Comparison of ENCODE assay signal across 9 cellular contexts in the genomic region with DNA sequence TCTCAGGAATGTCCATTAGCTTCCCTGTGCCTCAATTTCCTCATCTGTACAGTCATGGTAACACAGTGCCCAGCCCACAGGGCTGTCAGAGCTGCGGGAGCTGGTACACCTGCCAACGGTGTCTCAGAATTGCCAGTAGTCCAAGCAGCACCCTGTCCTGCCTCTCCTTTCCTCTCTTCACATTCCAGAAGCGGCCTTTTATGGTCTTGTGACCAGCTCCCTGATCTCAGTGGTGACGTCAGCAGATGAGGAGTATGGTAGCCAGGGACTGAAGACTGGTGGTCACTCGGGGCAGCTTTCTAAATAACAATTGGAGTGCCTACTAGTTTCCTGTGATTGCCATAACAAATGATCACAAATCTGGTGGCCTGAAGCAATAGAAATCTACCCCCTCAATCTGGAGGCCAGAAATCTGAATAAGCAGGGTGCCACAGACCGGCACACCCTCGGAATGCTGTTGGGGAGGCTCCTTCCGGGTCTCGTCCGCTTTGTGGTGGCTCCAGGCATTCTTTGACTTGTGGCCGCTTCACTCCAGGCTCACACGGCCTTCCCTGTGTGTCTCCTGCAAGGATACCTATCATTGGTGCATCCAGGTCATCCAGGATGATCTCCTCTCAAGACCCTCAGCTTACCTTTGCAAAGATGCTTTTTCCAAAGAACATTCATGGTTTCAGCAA. TPM values are rescaled to one million over a fixed set of nuclear protein-coding genes. Genes with fewer than 3 reads are reported as not detected.
DNase-seq lines count a peak whose midpoint lies in the region; ATAC-seq and TF ChIP-seq lines count a peak whose summit lies in the region.
"Had no signal": no experiment of that assay in that cellular context is flagged by ENCODE, and none has a peak within 500 bp of the region (broad histone marks: within the 10 kb centered on the region; RNA-seq: fewer than 3 reads in every experiment).

No MANE protein-coding gene starts in this region.

- H3K27ac Mint-ChIP-seq in activated naive CD8-positive, alpha-beta T cell treated with anti-CD3 and anti-CD28 coated beads, Interleukin-2, amount 10 ng/mL, durations not matched to agents 7 days and 5 days, result peak overlapping the region; percentile 98
- peak overlapping the region; percentile 90 to 97 (median 96) for H3K27ac Mint-ChIP-seq in immature natural killer cell
- peak overlapping the region; percentile 66 for H3K27ac Mint-ChIP-seq in type B pancreatic cell

- H3K4me3 Mint-ChIP-seq in activated naive CD8-positive, alpha-beta T cell treated with anti-CD3 and anti-CD28 coated beads, Interleukin-2, amount 10 ng/mL, durations not matched to agents 7 days and 5 days, result peak overlapping the region; percentile 96
- H3K4me3 Mint-ChIP-seq in immature natural killer cell (peak overlapping the region; percentile 89 to 97 (median 96)), type B pancreatic cell (peak overlapping the region; percentile 96)

- DNase-seq in Right ventricle myocardium inferior (ENCODE audit: missing footprints) (peak; percentile 60), left ventricle myocardium superior (no peak), immature natural killer cell (no peak), type B pancreatic cell (ENCODE audit: extremely low spot score, unreplicated experiment) (no peak), GM19240 (ENCODE audit: insufficient read length, low spot score) (no peak), GF-D8 (lab: John Stamatoyannopoulos, UW) (no peak)
- no peak for DNase-seq in activated naive CD8-positive, alpha-beta T cell treated with anti-CD3 and anti-CD28 coated beads, Interleukin-2, amount 10 ng/mL, durations not matched to agents 7 days and 5 days
- DNase-seq: anterior cingulate cortex had no signal

- H3K9me3 Mint-ChIP-seq in activated naive CD8-positive, alpha-beta T cell treated with anti-CD3 and anti-CD28 coated beads, Interleukin-2, amount 10 ng/mL, durations not matched to agents 7 days and 5 days, result no peaks in the 10 kb centered on the region
- H3K9me3 Mint-ChIP-seq in immature natural killer cell (no peaks in the 10 kb centered on the region), type B pancreatic cell (no peaks in the 10 kb centered on the region)

- POLR2A ChIA-PET in activated naive CD8-positive, alpha-beta T cell treated with anti-CD3 and anti-CD28 coated beads, Interleukin-2, amount 10 ng/mL, durations not matched to agents 7 days and 5 days (lab: Charles Lee), result interaction anchor here (1.1 to 2.5 kb wide), 2 partner anchors 65 to 531 kb away, joined by 6 to 7 read pairs; a partner anchor contains a TSS

- ATAC-seq in Right ventricle myocardium inferior (no peak), left ventricle myocardium superior (no peak), GM18519 (IDR thresholded peaks at IDR 0.05; ENCODE audit: low FRiP score, unreplicated experiment) (no peak)
- ATAC-seq in activated naive CD8-positive, alpha-beta T cell treated with anti-CD3 and anti-CD28 coated beads, Interleukin-2, amount 10 ng/mL, durations not matched to agents 7 days and 5 days (ENCODE audit: low read depth), result no peak

- no peak for TF ChIP-seq CTCF in type B pancreatic cell (conservative IDR thresholded peaks at IDR 0.05)

- H3K4me1 Mint-ChIP-seq in activated naive CD8-positive, alpha-beta T cell treated with anti-CD3 and anti-CD28 coated beads, Interleukin-2, amount 10 ng/mL, durations not matched to agents 7 days and 5 days, result peaks cover 41% of the 10 kb centered on the region
- H3K4me1 Mint-ChIP-seq in immature natural killer cell (peaks cover 41 to 62% of the 10 kb centered on the region in 2 donors), type B pancreatic cell (ENCODE audit: unreplicated experiment) (peaks cover 31% of the 10 kb centered on the region)

- no peaks in the 10 kb centered on the region for H3K27me3 Mint-ChIP-seq in activated naive CD8-positive, alpha-beta T cell treated with anti-CD3 and anti-CD28 coated beads, Interleukin-2, amount 10 ng/mL, durations not matched to agents 7 days and 5 days
- H3K27me3 Mint-ChIP-seq in immature natural killer cell (ENCODE audit: low read depth in 3 of 3) (peaks cover 12 to 23% (median 22%) of the 10 kb centered on the region in 3 donors), type B pancreatic cell (no peaks in the 10 kb centered on the region)

- peaks cover 34% of the 10 kb centered on the region for H3K36me3 Mint-ChIP-seq in activated naive CD8-positive, alpha-beta T cell treated with anti-CD3 and anti-CD28 coated beads, Interleukin-2, amount 10 ng/mL, durations not matched to agents 7 days and 5 days
- H3K36me3 Mint-ChIP-seq in immature natural killer cell (peaks cover 11 to 28% (median 13%) of the 10 kb centered on the region in 3 donors), type B pancreatic cell (peaks cover 16% of the 10 kb centered on the region)

- intact Hi-C loops in Right ventricle myocardium inferior (cut with DNase I) (loop anchor here (5.0 kb wide), 1 partner anchor 67 kb away; a partner anchor contains a TSS), left ventricle myocardium superior (cut with micrococcal nuclease) (no loop called here)

RNA-seq across cellular contexts. Expression of a gene that starts 2.1 kb away (rescaled TPM):
- total RNA-seq in Right ventricle myocardium inferior, result 12.8 TPM
- total RNA-seq in left ventricle myocardium superior, result 8.8 TPM
- total RNA-seq in activated naive CD8-positive, alpha-beta T cell treated with anti-CD3 and anti-CD28 coated beads, Interleukin-2, amount 10 ng/mL, durations not matched to agents 7 days and 5 days, result 10 to 100 TPM; 40.4 to 41.3 TPM
- 10 to 100 TPM in 2 of 3 donors, 1 to 10 TPM in 1; 9.6 to 21.5 (median 12.6) TPM for polyA plus RNA-seq in immature natural killer cell
- 24.0 TPM in 2 replicates for total RNA-seq in type B pancreatic cell (ENCODE audit: low replicate concordance)
